In genomic region chr12:13371797-13372196, GRCh38 we compare ENCODE assay signal across 16 cellular contexts.
DNase-seq lines count a peak whose midpoint lies in the region; ATAC-seq and TF ChIP-seq lines count a peak whose summit lies in the region.
"Had no signal": no experiment of that assay in that cellular context is flagged by ENCODE, and none has a peak within 500 bp of the region (broad histone marks: within the 10 kb centered on the region; RNA-seq: fewer than 3 reads in every experiment).

No MANE protein-coding gene starts in this region.

- no peak overlapping the region for H3K4me3 Mint-ChIP-seq in Calu3 (ENCODE audit: low read depth, unreplicated experiment)
- H3K4me3 Mint-ChIP-seq: CD4-positive, CD25-positive, alpha-beta regulatory T cell; CD8-positive, alpha-beta T cell; GM23338; H9 had no signal

- H3K27ac ChIP-seq in SJCRH30: peak overlapping the region; percentile 68
- H3K27ac ChIP-seq: BLaER1, C4-2B had no signal

- no peaks in the 10 kb centered on the region for H3K27me3 ChIP-seq in SJCRH30
- H3K27me3 ChIP-seq: BLaER1 had no signal

- H3K27me3 Mint-ChIP-seq in Calu3 (ENCODE audit: unreplicated experiment): no peaks in the 10 kb centered on the region

- TF ChIP-seq CTCF in Calu3 (IDR thresholded peaks at IDR 0.05; ENCODE audit: unreplicated experiment): no peak
- no peak for TF ChIP-seq CTCF in mucosa of descending colon (IDR thresholded peaks at IDR 0.05)

- H3K36me3 ChIP-seq in SJCRH30 (no peaks in the 10 kb centered on the region), mucosa of descending colon (ENCODE audit: low read depth) (no peaks in the 10 kb centered on the region)
- H3K36me3 ChIP-seq: BLaER1 had no signal

- intact Hi-C loops in Calu3 (cut with micrococcal nuclease; ENCODE audit: unreplicated experiment): no loop called here
- intact Hi-C loops in mucosa of descending colon (cut with DNase I, micrococcal nuclease): no loop called here

- H3K36me3 Mint-ChIP-seq in Calu3 (ENCODE audit: insufficient read depth, unreplicated experiment): peaks cover 3% of the 10 kb centered on the region
- H3K36me3 Mint-ChIP-seq: CD4-positive, CD25-positive, alpha-beta regulatory T cell; CD8-positive, alpha-beta T cell had no signal

- CTCF ChIA-PET in Calu3 (lab: Charles Lee): interaction anchor here (0.7 to 1.2 kb wide), 5 partner anchors 9 to 1842 kb away, joined by 3 to 7 read pairs (median 3); no protein-coding TSS in a partner anchor

- peak overlapping the region; percentile 43 for H3K27ac Mint-ChIP-seq in Calu3 (ENCODE audit: unreplicated experiment)
- H3K27ac Mint-ChIP-seq: CD8-positive, alpha-beta T cell; GM23338; H9 had no signal

- no TSS peak for BruUV-seq in Calu3 (replicated peaks; lab: Mats Ljungman, UMichigan)

- H3K4me1 ChIP-seq in SJCRH30 (peaks cover 58% of the 10 kb centered on the region), mucosa of descending colon (ENCODE audit: low read depth) (peaks cover 8% of the 10 kb centered on the region)
- H3K4me1 ChIP-seq: BLaER1 had no signal

- H3K9me3 ChIP-seq in SJCRH30 (replicated peaks) (no peaks in the 10 kb centered on the region), mucosa of descending colon (no peaks in the 10 kb centered on the region)
- H3K9me3 ChIP-seq: BLaER1, Caco-2 had no signal

- no peak overlapping the region for H3K4me3 ChIP-seq in SJCRH30
- no peak overlapping the region for H3K4me3 ChIP-seq in mucosa of descending colon
- H3K4me3 ChIP-seq: BLaER1, GM23338 had no signal

- H3K4me1 Mint-ChIP-seq in Calu3 (ENCODE audit: low read depth, unreplicated experiment): peaks cover 53% of the 10 kb centered on the region
- H3K4me1 Mint-ChIP-seq: CD4-positive, CD25-positive, alpha-beta regulatory T cell had no signal

- H3K9me3 Mint-ChIP-seq in Calu3 (ENCODE audit: low read depth, unreplicated experiment): peaks cover 2% of the 10 kb centered on the region
- H3K9me3 Mint-ChIP-seq: CD4-positive, CD25-positive, alpha-beta regulatory T cell; CD8-positive, alpha-beta T cell; GM23338 had no signal

- ATAC-seq in mucosa of descending colon: peak; percentile 51
- no peak for ATAC-seq in HG02642 (IDR thresholded peaks at IDR 0.05; ENCODE audit: poor library complexity, unreplicated experiment)
- ATAC-seq: CD8-positive, alpha-beta T cell; GM23338; HCT116 had no signal

- DNase-seq in Calu3 (no peak), SJCRH30 (no peak), mucosa of descending colon (no peak), NCI-H2107 (lab: John Stamatoyannopoulos, UW) (no peak), NCI-H146 treated with DMSO at 0.1 percent for 48 hours (lab: John Stamatoyannopoulos, UW; ENCODE audit: unreplicated experiment) (no peak)
- DNase-seq: Caco-2; CD4-positive, CD25-positive, alpha-beta regulatory T cell; CD8-positive, alpha-beta T cell; DMS 273 treated with DMSO at 0.1 percent for 48 hours; DND-41; H9 had no signal
